In genomic region chr5:154166901-154167791, GRCh38 we compare ENCODE assay signal across 22 cellular contexts. TPM values are rescaled to one million over a fixed set of nuclear protein-coding genes. Genes with fewer than 3 reads are reported as not detected.
DNase-seq lines count a peak whose midpoint lies in the region; FAIRE-seq and TF ChIP-seq lines count a peak whose summit lies in the region.
"Had no signal": no experiment of that assay in that cellular context is flagged by ENCODE, and none has a peak within 500 bp of the region (broad histone marks: within the 10 kb centered on the region; RNA-seq: fewer than 3 reads in every experiment).

No MANE protein-coding gene starts in this region.

- peak overlapping the region in 1 of 4 experiments; percentile 23; a peak in 2 of 8 replicates for H3K4me3 ChIP-seq in H1 (ENCODE audit: extremely low read depth in 1 of 4, insufficient read depth in 2 of 4, low read depth in 3 of 4, low read length in 4 of 4)
- H3K4me3 ChIP-seq: A549, gastrocnemius medialis, left lung, PC-9, tibial artery had no signal

- H3K27ac ChIP-seq in H1 (ENCODE audit: low read depth, low read length) = 0 out of 2 replicates have a peak overlapping the region, but pooled peaks have one; percentile 39
- H3K27ac ChIP-seq: A549, gastrocnemius medialis, left lung, PC-9, tibial artery had no signal

- H3K4ac ChIP-seq in H1 (replicated peaks; ENCODE audit: insufficient read length, low read depth, low read length) = no peak overlapping the region

- CTCF ChIA-PET in H1 (lab: Charles Lee; ENCODE audit: partially characterized antibody) = interaction anchor here (1.5 to 18.4 kb wide), 5 partner anchors 9 to 95 kb away, joined by 3 to 167 read pairs (median 14); no protein-coding TSS in a partner anchor

- no peak overlapping the region for H2AK5ac ChIP-seq in H1 (ENCODE audit: low read depth, low read length)

- DNase-seq in NCI-H526 treated with DMSO at 0.1 percent for 48 hours (lab: John Stamatoyannopoulos, UW) = peak; percentile 10
- DNase-seq in NCI-H526 (lab: John Stamatoyannopoulos, UW) = no peak
- DNase-seq in NCI-H2196 (lab: John Stamatoyannopoulos, UW; ENCODE audit: unreplicated experiment) = peak; percentile 54
- no peak for DNase-seq in H1 (ENCODE audit: low read depth in 1 of 2, low spot score in 2 of 2)
- DNase-seq in superior temporal gyrus (ENCODE audit: extremely low spot score) = no peak
- DNase-seq in nucleus accumbens (lab: John Stamatoyannopoulos, UW) = no peak
- DNase-seq in NCI-H2107 treated with DMSO at 0.1 percent for 48 hours (lab: John Stamatoyannopoulos, UW; ENCODE audit: unreplicated experiment) = no peak
- no peak for DNase-seq in NCI-H2107 (lab: John Stamatoyannopoulos, UW)
- DNase-seq: activated CD8-positive, alpha-beta memory T cell treated with anti-CD3 and anti-CD28 coated beads for 24 hours; activated naive CD8-positive, alpha-beta T cell treated with anti-CD3 and anti-CD28 coated beads, Interleukin-2, amount 10 ng/mL, durations not matched to agents 7 days and 5 days; C1 segment of cervical spinal cord; gastrocnemius medialis; left lung; NCI-H446; occipital lobe; right cardiac atrium; stimulated activated CD4-positive, alpha-beta T cell treated with anti-CD3 and anti-CD28 coated beads, Interleukin-15, amount 100 ng/mL, for 24 hours; stimulated activated naive B cell treated with anti-CD40 and anti-IgM and Interleukin-4, amounts not matched to agents 10 μg/mL and 1 μg/mL and 100 μg/mL, for 72 hours; T-helper 9 cell; tibial artery had no signal

- H4K5ac ChIP-seq in H1 (ENCODE audit: insufficient read length, low read depth, low read length) = no peak overlapping the region

- H4K91ac ChIP-seq in H1 (replicated peaks; ENCODE audit: insufficient read length, low read length) = no peak overlapping the region

- POLR2A ChIA-PET in H1 (lab: Charles Lee; ENCODE audit: partially characterized antibody) = interaction anchor here (1.1 kb wide), 1 partner anchor 121 kb away, joined by 3 read pairs; no protein-coding TSS in a partner anchor

- peak; percentile 65 for FAIRE-seq in H1 (lab: Jason Lieb, UNC)
- FAIRE-seq: A549 had no signal

- H3K23me2 ChIP-seq in H1 (ENCODE audit: low read depth, low read length) = no peaks in the 10 kb centered on the region

- no peak for TF ChIP-seq RAD21 in H1 (IDR thresholded peaks at IDR 0.05 in 1 of 2, conservative IDR thresholded peaks at IDR 0.05 in 1 of 2; ENCODE audit: low read depth in 2 of 2, low read length in 2 of 2)

- H3K18ac ChIP-seq in H1 (ENCODE audit: extremely low read depth, low read length) = no peak overlapping the region

- no peaks in the 10 kb centered on the region for H4K20me1 ChIP-seq in H1 (replicated peaks in 1 of 2; ENCODE audit: control insufficient read depth in 1 of 2, insufficient read depth in 2 of 2, low read length in 2 of 2)

- no peak overlapping the region for H4K8ac ChIP-seq in H1 (ENCODE audit: extremely low read depth, insufficient read depth, low read length)

- H3K14ac ChIP-seq in H1 (ENCODE audit: insufficient read length) = peak overlapping the region; percentile 42

- no peak overlapping the region for H2AFZ ChIP-seq in H1 (ENCODE audit: low read length)
- H2AFZ ChIP-seq: PC-9 had no signal

- H3K79me1 ChIP-seq in H1 (ENCODE audit: low read depth, low read length) = no peaks in the 10 kb centered on the region

- peak overlapping the region; percentile 26; the same call in 1 of the 2 replicates for H2BK5ac ChIP-seq in H1 (ENCODE audit: low read depth, low read length)

- no peak overlapping the region for H3K9ac ChIP-seq in H1 (replicated peaks in 1 of 4; ENCODE audit: extremely low read depth in 1 of 4, low read depth in 3 of 4, low read length in 3 of 4)

- H3K4me2 ChIP-seq in H1 (ENCODE audit: insufficient read depth in 1 of 2, low read depth in 2 of 2, low read length in 2 of 2) = peak overlapping the region; percentile 13 to 56; a peak in 3 of 4 replicates
- H3K4me2 ChIP-seq: A549, PC-9 had no signal

- peaks cover 15 to 22% (median 16%) of the 10 kb centered on the region in 4 experiments for H3K4me1 ChIP-seq in H1 (replicated peaks in 1 of 4; ENCODE audit: control insufficient read depth in 3 of 4, insufficient read depth in 4 of 4, low read length in 3 of 4)
- H3K4me1 ChIP-seq: A549, gastrocnemius medialis, left lung had no signal

- no peak overlapping the region for H2BK20ac ChIP-seq in H1 (ENCODE audit: low read length)

- H2BK12ac ChIP-seq in H1 (ENCODE audit: low read depth, low read length) = peak overlapping the region; percentile 85; the same call in 1 of the 2 replicates

- WGBS in H1 (ENCODE audit: extremely low coverage in 1 of 2, insufficient coverage in 1 of 2, insufficient read length in 1 of 2, insufficient replicate concordance in 2 of 2, low coverage in 1 of 2, low lambda C conversion rate in 2 of 2, missing lambda C conversion rate in 1 of 2), 2 experiments = 41% methylated on average over 1 of the region's 2 CpGs; no CpG with 5 or more reads in 1 of the 2 experiments

- H3K56ac ChIP-seq in H1 (replicated peaks; ENCODE audit: insufficient read length, low read depth, low read length) = no peak overlapping the region

- 0 out of 3 replicates have a peak, but pooled peaks of 1 of the 2 experiments have one; percentile 39 for TF ChIP-seq EP300 in H1 (IDR thresholded peaks at IDR 0.05; ENCODE audit: borderline replicate concordance in 1 of 2, low read depth in 2 of 2, low read length in 2 of 2)

- no peak overlapping the region for H2BK15ac ChIP-seq in H1 (ENCODE audit: low read length)

- TF ChIP-seq POLR2A in H1 (IDR thresholded peaks at IDR 0.05; ENCODE audit: control extremely low read depth in 1 of 2, low read depth in 2 of 2, low read length in 2 of 2) = no peak

- H3K36me3 ChIP-seq in H1 (ENCODE audit: control insufficient read depth in 2 of 4, insufficient read depth in 4 of 4, low read length in 3 of 4) = no peaks in the 10 kb centered on the region
- H3K36me3 ChIP-seq: gastrocnemius medialis, left lung, tibial artery had no signal

- TF ChIP-seq CTCF in H1 (IDR thresholded peaks at IDR 0.05; ENCODE audit: control extremely low read depth in 1 of 3, insufficient read depth in 1 of 3, low read depth in 1 of 3, low read length in 3 of 3) = no peak

- no peak overlapping the region for H3K23ac ChIP-seq in H1 (ENCODE audit: insufficient read length)

- H3K79me2 ChIP-seq in H1 (ENCODE audit: control insufficient read depth in 1 of 2, insufficient read depth in 2 of 2, low read length in 2 of 2) = no peaks in the 10 kb centered on the region

- peak overlapping the region; percentile 10 for H2BK120ac ChIP-seq in H1 (replicated peaks; ENCODE audit: low read depth, low read length)

- no peaks in the 10 kb centered on the region for H3K9me3 ChIP-seq in H1 (ENCODE audit: insufficient read depth in 2 of 2, low read depth in 1 of 2, low read length in 1 of 2)
- H3K9me3 ChIP-seq: A549, gastrocnemius medialis, left lung, tibial artery had no signal

- no peaks in the 10 kb centered on the region for H3K27me3 ChIP-seq in H1 (replicated peaks in 1 of 4; ENCODE audit: control insufficient read depth in 3 of 4, extremely low read depth in 1 of 4, insufficient read depth in 3 of 4, low read length in 3 of 4)
- H3K27me3 ChIP-seq: gastrocnemius medialis had no signal

TF ChIP-seq in H1, 55 proteins besides CTCF, POLR2A, EP300 and RAD21 (continues in another document):
- no peak for TF ChIP-seq TAF1 (IDR thresholded peaks at IDR 0.05; ENCODE audit: low read depth, low read length)
- TF ChIP-seq RBBP5 (IDR thresholded peaks at IDR 0.05; ENCODE audit: borderline replicate concordance, low read depth, low read length) = 0 out of 2 replicates have a peak, but pooled peaks have one; percentile 45
- TF ChIP-seq PHF8 (conservative IDR thresholded peaks at IDR 0.05; ENCODE audit: low read depth, low read length) = no peak
- TF ChIP-seq CHD1 (IDR thresholded peaks at IDR 0.05; ENCODE audit: low read depth, low read length) = no peak
- no peak for TF ChIP-seq EZH2 (IDR thresholded peaks at IDR 0.05; ENCODE audit: low read depth, low read length, severe bottlenecking)
- no peak for TF ChIP-seq JUND (IDR thresholded peaks at IDR 0.05; ENCODE audit: low read length)
- TF ChIP-seq MAX (IDR thresholded peaks at IDR 0.05) = no peak
- TF ChIP-seq CTBP2 (IDR thresholded peaks at IDR 0.05; ENCODE audit: borderline replicate concordance, insufficient read depth, insufficient read length, low read length) = no peak
- peak; percentile 72; the same call in 1 of the 2 replicates for TF ChIP-seq TEAD4 (IDR thresholded peaks at IDR 0.05; ENCODE audit: low read depth, low read length)
- no peak for TF ChIP-seq BRCA1 (IDR thresholded peaks at IDR 0.05; ENCODE audit: low read depth, low read length)
- TF ChIP-seq HDAC6 (IDR thresholded peaks at IDR 0.05; ENCODE audit: low read depth, low read length) = no peak
- TF ChIP-seq POU5F1 (IDR thresholded peaks at IDR 0.05; ENCODE audit: low read depth, low read length) = peak; percentile 84; the same call in 1 of the 2 replicates
- no peak for TF ChIP-seq SRF (IDR thresholded peaks at IDR 0.05; ENCODE audit: low read depth, low read length)
- TF ChIP-seq RFX5 (IDR thresholded peaks at IDR 0.05; ENCODE audit: borderline replicate concordance, low read depth, low read length) = no peak
- TF ChIP-seq SIRT6 (IDR thresholded peaks at IDR 0.05; ENCODE audit: low read length) = no peak
- no peak for TF ChIP-seq CBX5 (IDR thresholded peaks at IDR 0.05; ENCODE audit: low read depth, low read length)
- TF ChIP-seq NRF1 (IDR thresholded peaks at IDR 0.05; ENCODE audit: low read depth, low read length) = no peak
- no peak for TF ChIP-seq TBP (IDR thresholded peaks at IDR 0.05; ENCODE audit: low read depth, low read length)
- no peak for TF ChIP-seq SAP30 (IDR thresholded peaks at IDR 0.05; ENCODE audit: insufficient read depth, insufficient replicate concordance, low read length)
- TF ChIP-seq HDAC2 (IDR thresholded peaks at IDR 0.05; ENCODE audit: borderline replicate concordance in 1 of 2, low read depth in 2 of 2, low read length in 2 of 2) = peak in 1 of 2 experiments; percentile 80; a peak in 1 of 4 replicates
- no peak for TF ChIP-seq BACH1 (IDR thresholded peaks at IDR 0.05; ENCODE audit: low read length)

RNA-seq across cellular contexts. Expression of gene GALNT10, which starts 23.4 kb away (rescaled TPM):
- 15.2 and 15.5 TPM in 2 replicates for total RNA-seq in H1 (2021; fragmentation: NEBNext Ultra II Directional; extraction: Animal tissue kit (Norgen Biotek cat#: 25700))
- polyA plus RNA-seq in H1 (2011; rRNA removed) = 4.6 and 5.1 TPM in 2 replicates
- 7.7 TPM for polyA plus RNA-seq in H1 (2011; cell fraction: cytosol; rRNA removed)
- 15.9 TPM for polyA plus RNA-seq in H1 (2011; cell fraction: nucleus; rRNA removed)
- polyA plus RNA-seq in H1 (2012, experiment 1 of 2) = 7.3 to 11.0 TPM (median 8.5 TPM) in 4 replicates
- 5.7 TPM for polyA plus RNA-seq in H1 (2012, experiment 2 of 2)
- 16.8 TPM for polyA plus RNA-seq in H1 (2013, experiment 1 of 2)
- polyA plus RNA-seq in H1 (2013, experiment 2 of 2) = 21.6 TPM
- polyA minus RNA-seq in H1 (2011; rRNA and poly(A)+ RNA removed) = 21.7 and 44.6 TPM in 2 replicates
- polyA minus RNA-seq in H1 (2011; cell fraction: cytosol; rRNA and poly(A)+ RNA removed) = 8.4 TPM
- polyA minus RNA-seq in H1 (2011; cell fraction: nucleus; rRNA and poly(A)+ RNA removed) = 25.8 TPM

Comparison
In these comparisons a context has a peak if more than half of its experiments do, and no peak if none do; other contexts are left out.
1. DNase-seq: peak in NCI-H526 treated with DMSO at 0.1 percent for 48 hours (single experiment) and NCI-H2196 (single experiment); none in NCI-H526 (0 of 2), H1 (0 of 2), superior temporal gyrus (single experiment), nucleus accumbens (0 of 56), NCI-H2107 treated with DMSO at 0.1 percent for 48 hours (single experiment) and NCI-H2107 (single experiment).